ENCODE assay signal across 19 cellular contexts in the genomic region with DNA sequence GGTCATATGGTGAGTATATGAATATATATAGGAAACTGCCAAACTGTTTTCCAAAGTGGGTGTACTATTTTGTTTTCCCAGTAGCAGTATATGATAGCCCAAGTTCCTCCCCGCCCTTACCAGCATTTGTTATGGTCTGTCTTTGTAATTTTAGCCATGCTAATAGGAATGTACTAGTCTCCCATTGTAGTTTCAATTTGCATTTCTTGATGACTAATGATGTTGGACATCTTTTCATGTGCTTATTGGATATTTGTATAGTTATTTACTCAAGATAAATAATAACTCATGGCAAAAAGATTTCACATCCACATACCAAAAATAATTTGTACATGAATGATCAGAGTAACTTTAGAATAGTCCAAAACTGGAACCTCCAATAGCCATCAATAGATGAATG.
"Had no signal": no experiment of that assay in that cellular context is flagged by ENCODE, and none has a peak within 500 bp of the region (broad histone marks: within the 10 kb centered on the region; RNA-seq: fewer than 3 reads in every experiment).

No MANE protein-coding gene starts in this region.

- H3K4me3 ChIP-seq: coronary artery, lower lobe of right lung, sigmoid colon, tibial nerve had no signal

- DNase-seq: activated CD4-positive, alpha-beta T cell treated with anti-CD3 and anti-CD28 coated beads for 48 hours; activated CD4-positive, CD25-positive, alpha-beta regulatory T cell; activated CD8-positive, alpha-beta T cell treated with anti-CD3 and anti-CD28 coated beads for 36 hours; activated naive CD4-positive, alpha-beta T cell treated with anti-CD3 and anti-CD28 coated beads for 36 hours; activated naive CD8-positive, alpha-beta T cell treated with anti-CD3 and anti-CD28 coated beads, Interleukin-2, amount 50 U/mL, for 24 hours; activated T-cell treated with anti-CD3 and anti-CD28 coated beads, Interleukin-2, amount 50 U/mL, for 1 hour; anterior cingulate cortex; brain microvascular endothelial cell; hippocampal formation; islet precursor cell; lower lobe of right lung; naive thymus-derived CD8-positive, alpha-beta T cell; sigmoid colon; stimulated activated CD8-positive, alpha-beta memory T cell treated with anti-CD3 and anti-CD28 coated beads, Interleukin-4, amount 100 ng/mL, for 48 hours; stimulated activated naive CD8-positive, alpha-beta T cell treated with anti-CD3 and anti-CD28 coated beads, Interleukin-15, Interleukin-2, amounts not matched to agents 100 U/mL and 50 U/mL, for 24 hours; T-helper 1 cell; T-helper 9 cell had no signal
